Comparison of ENCODE assay signal across 1 cellular context in the genomic region with DNA sequence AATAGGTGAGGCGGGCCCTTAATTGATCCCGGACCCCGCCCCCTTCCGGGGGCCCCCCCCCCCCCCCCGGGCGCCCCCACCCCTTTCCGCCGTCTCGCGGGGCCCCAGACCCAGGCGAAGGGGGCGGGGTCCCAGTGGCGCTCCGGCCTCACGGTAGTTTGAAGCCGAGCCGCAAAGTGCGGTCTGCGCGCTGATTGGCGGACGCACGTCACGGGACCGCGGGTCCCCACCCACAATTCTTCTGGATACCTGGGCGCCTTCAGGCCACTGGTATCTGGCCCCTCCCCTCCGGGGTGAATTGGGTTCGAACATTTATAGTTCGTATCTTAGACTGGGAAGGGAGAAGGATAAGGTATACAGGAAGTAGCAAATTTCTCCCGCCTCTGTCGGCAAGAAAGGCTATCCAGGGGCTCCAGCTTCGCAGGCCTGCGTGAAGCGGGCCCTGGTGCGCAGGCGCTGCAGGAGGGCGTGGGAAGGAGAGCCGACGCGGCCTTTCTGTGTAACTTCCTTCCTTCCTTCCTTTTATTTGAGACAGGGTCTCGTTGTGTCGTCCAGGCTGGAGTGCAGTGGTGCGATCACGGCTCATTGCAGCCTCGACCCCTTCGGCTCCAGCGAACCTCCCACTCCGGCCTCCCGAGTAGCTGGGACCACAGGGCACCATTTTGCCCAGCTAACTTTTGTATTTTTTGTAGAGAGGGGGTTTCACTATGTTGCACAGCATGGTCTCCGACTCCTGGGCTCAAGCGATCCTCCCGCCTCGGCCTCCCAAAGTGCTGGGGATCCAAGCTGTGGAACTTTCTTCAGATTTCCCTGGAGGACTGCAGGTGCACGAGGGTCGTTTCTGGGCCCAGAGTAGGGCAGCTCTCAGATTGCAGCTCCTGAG.
TF ChIP-seq lines count a peak whose summit lies in the region.

No MANE protein-coding gene starts in this region.

TF ChIP-seq in HepG2, 621 proteins besides CTCF, POLR2A, EP300 and RAD21 (continued from another document and continues in another):
- TF ChIP-seq, protein P1, sequence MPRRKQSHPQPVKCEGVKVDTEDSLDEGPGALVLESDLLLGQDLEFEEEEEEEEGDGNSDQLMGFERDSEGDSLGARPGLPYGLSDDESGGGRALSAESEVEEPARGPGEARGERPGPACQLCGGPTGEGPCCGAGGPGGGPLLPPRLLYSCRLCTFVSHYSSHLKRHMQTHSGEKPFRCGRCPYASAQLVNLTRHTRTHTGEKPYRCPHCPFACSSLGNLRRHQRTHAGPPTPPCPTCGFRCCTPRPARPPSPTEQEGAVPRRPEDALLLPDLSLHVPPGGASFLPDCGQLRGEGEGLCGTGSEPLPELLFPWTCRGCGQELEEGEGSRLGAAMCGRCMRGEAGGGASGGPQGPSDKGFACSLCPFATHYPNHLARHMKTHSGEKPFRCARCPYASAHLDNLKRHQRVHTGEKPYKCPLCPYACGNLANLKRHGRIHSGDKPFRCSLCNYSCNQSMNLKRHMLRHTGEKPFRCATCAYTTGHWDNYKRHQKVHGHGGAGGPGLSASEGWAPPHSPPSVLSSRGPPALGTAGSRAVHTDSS (CRISPR knock-in tag; conservative IDR thresholded peaks at IDR 0.05) = no peak
- no peak for TF ChIP-seq ZNF335 (CRISPR knock-in tag; IDR thresholded peaks at IDR 0.05)
- no peak for TF ChIP-seq TMF1 (CRISPR knock-in tag; IDR thresholded peaks at IDR 0.05; ENCODE audit: low read depth)
- no peak for TF ChIP-seq FOSL2 (CRISPR knock-in tag; IDR thresholded peaks at IDR 0.05)
- no peak for TF ChIP-seq HHEX (CRISPR knock-in tag; IDR thresholded peaks at IDR 0.05)
- TF ChIP-seq, protein P2, sequence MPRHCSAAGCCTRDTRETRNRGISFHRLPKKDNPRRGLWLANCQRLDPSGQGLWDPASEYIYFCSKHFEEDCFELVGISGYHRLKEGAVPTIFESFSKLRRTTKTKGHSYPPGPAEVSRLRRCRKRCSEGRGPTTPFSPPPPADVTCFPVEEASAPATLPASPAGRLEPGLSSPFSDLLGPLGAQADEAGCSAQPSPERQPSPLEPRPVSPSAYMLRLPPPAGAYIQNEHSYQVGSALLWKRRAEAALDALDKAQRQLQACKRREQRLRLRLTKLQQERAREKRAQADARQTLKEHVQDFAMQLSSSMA (CRISPR knock-in tag; IDR thresholded peaks at IDR 0.05) = no peak
- TF ChIP-seq ZNF605 (CRISPR knock-in tag; IDR thresholded peaks at IDR 0.05) = peak; percentile 82
- TF ChIP-seq ATF7-NPFF (CRISPR knock-in tag; IDR thresholded peaks at IDR 0.05; ENCODE audit: low read depth) = no peak
- TF ChIP-seq, protein P3, sequence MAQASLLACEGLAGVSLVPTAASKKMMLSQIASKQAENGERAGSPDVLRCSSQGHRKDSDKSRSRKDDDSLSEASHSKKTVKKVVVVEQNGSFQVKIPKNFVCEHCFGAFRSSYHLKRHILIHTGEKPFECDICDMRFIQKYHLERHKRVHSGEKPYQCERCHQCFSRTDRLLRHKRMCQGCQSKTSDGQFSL (CRISPR knock-in tag; IDR thresholded peaks at IDR 0.05) = no peak
- TF ChIP-seq GABPB1 (CRISPR knock-in tag; IDR thresholded peaks at IDR 0.05) = peak; percentile 85
- no peak for TF ChIP-seq BRD4 (CRISPR knock-in tag; IDR thresholded peaks at IDR 0.05)
- TF ChIP-seq ZNF484 (CRISPR knock-in tag; IDR thresholded peaks at IDR 0.05; ENCODE audit: borderline replicate concordance, low read depth) = no peak
- TF ChIP-seq, protein P4, sequence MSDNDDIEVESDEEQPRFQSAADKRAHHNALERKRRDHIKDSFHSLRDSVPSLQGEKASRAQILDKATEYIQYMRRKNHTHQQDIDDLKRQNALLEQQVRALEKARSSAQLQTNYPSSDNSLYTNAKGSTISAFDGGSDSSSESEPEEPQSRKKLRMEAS (IDR thresholded peaks at IDR 0.05) = peak; percentile 56
- TF ChIP-seq, protein P5, sequence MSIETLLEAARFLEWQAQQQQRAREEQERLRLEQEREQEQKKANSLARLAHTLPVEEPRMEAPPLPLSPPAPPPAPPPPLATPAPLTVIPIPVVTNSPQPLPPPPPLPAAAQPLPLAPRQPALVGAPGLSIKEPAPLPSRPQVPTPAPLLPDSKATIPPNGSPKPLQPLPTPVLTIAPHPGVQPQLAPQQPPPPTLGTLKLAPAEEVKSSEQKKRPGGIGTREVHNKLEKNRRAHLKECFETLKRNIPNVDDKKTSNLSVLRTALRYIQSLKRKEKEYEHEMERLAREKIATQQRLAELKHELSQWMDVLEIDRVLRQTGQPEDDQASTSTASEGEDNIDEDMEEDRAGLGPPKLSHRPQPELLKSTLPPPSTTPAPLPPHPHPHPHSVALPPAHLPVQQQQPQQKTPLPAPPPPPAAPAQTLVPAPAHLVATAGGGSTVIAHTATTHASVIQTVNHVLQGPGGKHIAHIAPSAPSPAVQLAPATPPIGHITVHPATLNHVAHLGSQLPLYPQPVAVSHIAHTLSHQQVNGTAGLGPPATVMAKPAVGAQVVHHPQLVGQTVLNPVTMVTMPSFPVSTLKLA (IDR thresholded peaks at IDR 0.05) = no peak
- no peak for TF ChIP-seq ZNF570 (CRISPR knock-in tag; IDR thresholded peaks at IDR 0.05; ENCODE audit: borderline replicate concordance)
- 0 out of 2 replicates have a peak, but pooled peaks have one; percentile 32 for TF ChIP-seq JUN (CRISPR knock-in tag; IDR thresholded peaks at IDR 0.05)
- peak; percentile 32; the same call in 1 of the 2 replicates for TF ChIP-seq SOX5 (CRISPR knock-in tag; IDR thresholded peaks at IDR 0.05; ENCODE audit: borderline replicate concordance)
- TF ChIP-seq THAP11 (CRISPR knock-in tag; IDR thresholded peaks at IDR 0.05) = peak; percentile 72
- TF ChIP-seq, protein P6, sequence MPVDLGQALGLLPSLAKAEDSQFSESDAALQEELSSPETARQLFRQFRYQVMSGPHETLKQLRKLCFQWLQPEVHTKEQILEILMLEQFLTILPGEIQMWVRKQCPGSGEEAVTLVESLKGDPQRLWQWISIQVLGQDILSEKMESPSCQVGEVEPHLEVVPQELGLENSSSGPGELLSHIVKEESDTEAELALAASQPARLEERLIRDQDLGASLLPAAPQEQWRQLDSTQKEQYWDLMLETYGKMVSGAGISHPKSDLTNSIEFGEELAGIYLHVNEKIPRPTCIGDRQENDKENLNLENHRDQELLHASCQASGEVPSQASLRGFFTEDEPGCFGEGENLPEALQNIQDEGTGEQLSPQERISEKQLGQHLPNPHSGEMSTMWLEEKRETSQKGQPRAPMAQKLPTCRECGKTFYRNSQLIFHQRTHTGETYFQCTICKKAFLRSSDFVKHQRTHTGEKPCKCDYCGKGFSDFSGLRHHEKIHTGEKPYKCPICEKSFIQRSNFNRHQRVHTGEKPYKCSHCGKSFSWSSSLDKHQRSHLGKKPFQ (CRISPR knock-in tag; IDR thresholded peaks at IDR 0.05; ENCODE audit: insufficient replicate concordance) = peak; percentile 41
- TF ChIP-seq NAIF1 (CRISPR knock-in tag; IDR thresholded peaks at IDR 0.05; ENCODE audit: borderline replicate concordance) = peak; percentile 32; the same call in 1 of the 2 replicates
- TF ChIP-seq ZSCAN29 (CRISPR knock-in tag; conservative IDR thresholded peaks at IDR 0.05) = no peak; the same call in 1 of the 2 replicates
- TF ChIP-seq ZNF552 (CRISPR knock-in tag; IDR thresholded peaks at IDR 0.05; ENCODE audit: borderline replicate concordance) = no peak
- TF ChIP-seq ZFX (CRISPR knock-in tag; IDR thresholded peaks at IDR 0.05; ENCODE audit: low read depth) = peak; percentile 92
- no peak for TF ChIP-seq RARG (CRISPR knock-in tag; IDR thresholded peaks at IDR 0.05; ENCODE audit: low read depth)
- TF ChIP-seq ZNF121 (CRISPR knock-in tag; IDR thresholded peaks at IDR 0.05) = peak; percentile 51; the same call in 1 of the 2 replicates
- TF ChIP-seq ZNF44 (CRISPR knock-in tag; IDR thresholded peaks at IDR 0.05) = no peak
- TF ChIP-seq ZNF75D (CRISPR knock-in tag; IDR thresholded peaks at IDR 0.05; ENCODE audit: borderline replicate concordance) = no peak
- TF ChIP-seq TCF12 (IDR thresholded peaks at IDR 0.05) = no peak
- no peak for TF ChIP-seq TCF12 (CRISPR knock-in tag; IDR thresholded peaks at IDR 0.05)
- TF ChIP-seq, protein P7, sequence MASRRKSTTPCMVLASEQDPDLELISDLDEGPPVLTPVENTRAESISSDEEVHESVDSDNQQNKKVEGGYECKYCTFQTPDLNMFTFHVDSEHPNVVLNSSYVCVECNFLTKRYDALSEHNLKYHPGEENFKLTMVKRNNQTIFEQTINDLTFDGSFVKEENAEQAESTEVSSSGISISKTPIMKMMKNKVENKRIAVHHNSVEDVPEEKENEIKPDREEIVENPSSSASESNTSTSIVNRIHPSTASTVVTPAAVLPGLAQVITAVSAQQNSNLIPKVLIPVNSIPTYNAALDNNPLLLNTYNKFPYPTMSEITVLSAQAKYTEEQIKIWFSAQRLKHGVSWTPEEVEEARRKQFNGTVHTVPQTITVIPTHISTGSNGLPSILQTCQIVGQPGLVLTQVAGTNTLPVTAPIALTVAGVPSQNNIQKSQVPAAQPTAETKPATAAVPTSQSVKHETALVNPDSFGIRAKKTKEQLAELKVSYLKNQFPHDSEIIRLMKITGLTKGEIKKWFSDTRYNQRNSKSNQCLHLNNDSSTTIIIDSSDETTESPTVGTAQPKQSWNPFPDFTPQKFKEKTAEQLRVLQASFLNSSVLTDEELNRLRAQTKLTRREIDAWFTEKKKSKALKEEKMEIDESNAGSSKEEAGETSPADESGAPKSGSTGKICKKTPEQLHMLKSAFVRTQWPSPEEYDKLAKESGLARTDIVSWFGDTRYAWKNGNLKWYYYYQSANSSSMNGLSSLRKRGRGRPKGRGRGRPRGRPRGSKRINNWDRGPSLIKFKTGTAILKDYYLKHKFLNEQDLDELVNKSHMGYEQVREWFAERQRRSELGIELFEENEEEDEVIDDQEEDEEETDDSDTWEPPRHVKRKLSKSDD (CRISPR knock-in tag; IDR thresholded peaks at IDR 0.05; ENCODE audit: low read depth) = no peak
- TF ChIP-seq, protein P8, sequence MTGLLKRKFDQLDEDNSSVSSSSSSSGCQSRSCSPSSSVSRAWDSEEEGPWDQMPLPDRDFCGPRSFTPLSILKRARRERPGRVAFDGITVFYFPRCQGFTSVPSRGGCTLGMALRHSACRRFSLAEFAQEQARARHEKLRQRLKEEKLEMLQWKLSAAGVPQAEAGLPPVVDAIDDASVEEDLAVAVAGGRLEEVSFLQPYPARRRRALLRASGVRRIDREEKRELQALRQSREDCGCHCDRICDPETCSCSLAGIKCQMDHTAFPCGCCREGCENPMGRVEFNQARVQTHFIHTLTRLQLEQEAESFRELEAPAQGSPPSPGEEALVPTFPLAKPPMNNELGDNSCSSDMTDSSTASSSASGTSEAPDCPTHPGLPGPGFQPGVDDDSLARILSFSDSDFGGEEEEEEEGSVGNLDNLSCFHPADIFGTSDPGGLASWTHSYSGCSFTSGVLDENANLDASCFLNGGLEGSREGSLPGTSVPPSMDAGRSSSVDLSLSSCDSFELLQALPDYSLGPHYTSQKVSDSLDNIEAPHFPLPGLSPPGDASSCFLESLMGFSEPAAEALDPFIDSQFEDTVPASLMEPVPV (CRISPR knock-in tag; IDR thresholded peaks at IDR 0.05) = peak; percentile 7; the same call in 1 of the 2 replicates
- TF ChIP-seq ZNF224 (CRISPR knock-in tag; IDR thresholded peaks at IDR 0.05) = no peak
- TF ChIP-seq ZFP36L1 (CRISPR knock-in tag; IDR thresholded peaks at IDR 0.05) = no peak
- no peak for TF ChIP-seq ADNP (CRISPR knock-in tag; IDR thresholded peaks at IDR 0.05)
- TF ChIP-seq, protein P9, sequence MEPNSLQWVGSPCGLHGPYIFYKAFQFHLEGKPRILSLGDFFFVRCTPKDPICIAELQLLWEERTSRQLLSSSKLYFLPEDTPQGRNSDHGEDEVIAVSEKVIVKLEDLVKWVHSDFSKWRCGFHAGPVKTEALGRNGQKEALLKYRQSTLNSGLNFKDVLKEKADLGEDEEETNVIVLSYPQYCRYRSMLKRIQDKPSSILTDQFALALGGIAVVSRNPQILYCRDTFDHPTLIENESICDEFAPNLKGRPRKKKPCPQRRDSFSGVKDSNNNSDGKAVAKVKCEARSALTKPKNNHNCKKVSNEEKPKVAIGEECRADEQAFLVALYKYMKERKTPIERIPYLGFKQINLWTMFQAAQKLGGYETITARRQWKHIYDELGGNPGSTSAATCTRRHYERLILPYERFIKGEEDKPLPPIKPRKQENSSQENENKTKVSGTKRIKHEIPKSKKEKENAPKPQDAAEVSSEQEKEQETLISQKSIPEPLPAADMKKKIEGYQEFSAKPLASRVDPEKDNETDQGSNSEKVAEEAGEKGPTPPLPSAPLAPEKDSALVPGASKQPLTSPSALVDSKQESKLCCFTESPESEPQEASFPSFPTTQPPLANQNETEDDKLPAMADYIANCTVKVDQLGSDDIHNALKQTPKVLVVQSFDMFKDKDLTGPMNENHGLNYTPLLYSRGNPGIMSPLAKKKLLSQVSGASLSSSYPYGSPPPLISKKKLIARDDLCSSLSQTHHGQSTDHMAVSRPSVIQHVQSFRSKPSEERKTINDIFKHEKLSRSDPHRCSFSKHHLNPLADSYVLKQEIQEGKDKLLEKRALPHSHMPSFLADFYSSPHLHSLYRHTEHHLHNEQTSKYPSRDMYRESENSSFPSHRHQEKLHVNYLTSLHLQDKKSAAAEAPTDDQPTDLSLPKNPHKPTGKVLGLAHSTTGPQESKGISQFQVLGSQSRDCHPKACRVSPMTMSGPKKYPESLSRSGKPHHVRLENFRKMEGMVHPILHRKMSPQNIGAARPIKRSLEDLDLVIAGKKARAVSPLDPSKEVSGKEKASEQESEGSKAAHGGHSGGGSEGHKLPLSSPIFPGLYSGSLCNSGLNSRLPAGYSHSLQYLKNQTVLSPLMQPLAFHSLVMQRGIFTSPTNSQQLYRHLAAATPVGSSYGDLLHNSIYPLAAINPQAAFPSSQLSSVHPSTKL (CRISPR knock-in tag; IDR thresholded peaks at IDR 0.05) = peak; percentile 18; the same call in 1 of the 2 replicates
- no peak for TF ChIP-seq ZNF263 (CRISPR knock-in tag; IDR thresholded peaks at IDR 0.05)
- TF ChIP-seq, protein P10, sequence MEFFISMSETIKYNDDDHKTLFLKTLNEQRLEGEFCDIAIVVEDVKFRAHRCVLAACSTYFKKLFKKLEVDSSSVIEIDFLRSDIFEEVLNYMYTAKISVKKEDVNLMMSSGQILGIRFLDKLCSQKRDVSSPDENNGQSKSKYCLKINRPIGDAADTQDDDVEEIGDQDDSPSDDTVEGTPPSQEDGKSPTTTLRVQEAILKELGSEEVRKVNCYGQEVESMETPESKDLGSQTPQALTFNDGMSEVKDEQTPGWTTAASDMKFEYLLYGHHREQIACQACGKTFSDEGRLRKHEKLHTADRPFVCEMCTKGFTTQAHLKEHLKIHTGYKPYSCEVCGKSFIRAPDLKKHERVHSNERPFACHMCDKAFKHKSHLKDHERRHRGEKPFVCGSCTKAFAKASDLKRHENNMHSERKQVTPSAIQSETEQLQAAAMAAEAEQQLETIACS (CRISPR knock-in tag; IDR thresholded peaks at IDR 0.05) = no peak
- TF ChIP-seq, protein P11, sequence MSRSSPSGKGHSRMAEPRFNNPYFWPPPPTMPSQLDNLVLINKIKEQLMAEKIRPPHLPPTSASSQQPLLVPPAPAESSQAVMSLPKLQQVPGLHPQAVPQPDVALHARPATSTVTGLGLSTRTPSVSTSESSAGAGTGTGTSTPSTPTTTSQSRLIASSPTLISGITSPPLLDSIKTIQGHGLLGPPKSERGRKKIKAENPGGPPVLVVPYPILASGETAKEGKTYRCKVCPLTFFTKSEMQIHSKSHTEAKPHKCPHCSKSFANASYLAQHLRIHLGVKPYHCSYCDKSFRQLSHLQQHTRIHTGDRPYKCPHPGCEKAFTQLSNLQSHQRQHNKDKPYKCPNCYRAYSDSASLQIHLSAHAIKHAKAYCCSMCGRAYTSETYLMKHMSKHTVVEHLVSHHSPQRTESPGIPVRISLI (CRISPR knock-in tag; IDR thresholded peaks at IDR 0.05; ENCODE audit: borderline replicate concordance) = no peak
- no peak for TF ChIP-seq ZNF556 (CRISPR knock-in tag; IDR thresholded peaks at IDR 0.05; ENCODE audit: borderline replicate concordance)
